Comparison of ENCODE assay signal across 8 cellular contexts in genomic region chr6:30691208-30691872, GRCh38. TPM values are rescaled to one million over a fixed set of nuclear protein-coding genes. Genes with fewer than 3 reads are reported as not detected.
A peak's percentile ranks its signal among the peaks of the same experiment; 100 is the strongest.
DNase-seq lines count a peak whose midpoint lies in the region; TF ChIP-seq lines count a peak whose summit lies in the region.

No MANE protein-coding gene starts in this region.

- no peaks in the 10 kb centered on the region for H3K27me3 Mint-ChIP-seq in activated naive CD4-positive, alpha-beta T cell treated with anti-CD3 and anti-CD28 coated beads for 36 hours (ENCODE audit: low read depth)
- no peaks in the 10 kb centered on the region for H3K27me3 Mint-ChIP-seq in activated naive CD8-positive, alpha-beta T cell
- H3K27me3 Mint-ChIP-seq in type B pancreatic cell = no peaks in the 10 kb centered on the region

- H3K36me3 Mint-ChIP-seq in activated naive CD4-positive, alpha-beta T cell treated with anti-CD3 and anti-CD28 coated beads for 36 hours (ENCODE audit: low read depth) = peaks cover 9% of the 10 kb centered on the region
- H3K36me3 Mint-ChIP-seq in activated naive CD8-positive, alpha-beta T cell = no peaks in the 10 kb centered on the region
- H3K36me3 Mint-ChIP-seq in type B pancreatic cell = peaks cover 4% of the 10 kb centered on the region

- peak overlapping the region; percentile 84 for H3K27ac ChIP-seq in layer of hippocampus (ENCODE audit: low read depth, low read length)

- CTCF ChIA-PET in activated naive CD4-positive, alpha-beta T cell treated with anti-CD3 and anti-CD28 coated beads for 36 hours (lab: Charles Lee) = interaction anchor here (0.6 to 2.1 kb wide), 5 partner anchors 11 to 37 kb away, joined by 3 to 12 read pairs (median 6); no protein-coding TSS in a partner anchor

- TF ChIP-seq CTCF in type B pancreatic cell (conservative IDR thresholded peaks at IDR 0.05) = no peak
- no peak for TF ChIP-seq CTCF in GM10266 (IDR thresholded peaks at IDR 0.05; ENCODE audit: control insufficient read depth, insufficient read depth, low read depth, missing control alignments)

- H3K27ac Mint-ChIP-seq in activated naive CD4-positive, alpha-beta T cell treated with anti-CD3 and anti-CD28 coated beads for 36 hours = peak overlapping the region; percentile 76
- H3K27ac Mint-ChIP-seq in activated naive CD8-positive, alpha-beta T cell = peak overlapping the region; percentile 83
- H3K27ac Mint-ChIP-seq in type B pancreatic cell = peak overlapping the region; percentile 80

- intact Hi-C loops in activated naive CD4-positive, alpha-beta T cell treated with anti-CD3 and anti-CD28 coated beads for 36 hours (cut with micrococcal nuclease) = no loop called here

- peaks cover 35% of the 10 kb centered on the region for H3K4me1 Mint-ChIP-seq in activated naive CD4-positive, alpha-beta T cell treated with anti-CD3 and anti-CD28 coated beads for 36 hours (ENCODE audit: low read depth)
- peaks cover 42% of the 10 kb centered on the region for H3K4me1 Mint-ChIP-seq in activated naive CD8-positive, alpha-beta T cell (ENCODE audit: low read depth)
- H3K4me1 Mint-ChIP-seq in type B pancreatic cell (ENCODE audit: unreplicated experiment) = peaks cover 34% of the 10 kb centered on the region

- DNase-seq in activated naive CD4-positive, alpha-beta T cell treated with anti-CD3 and anti-CD28 coated beads for 36 hours = no peak
- DNase-seq in activated naive CD4-positive, alpha-beta T cell treated with Interleukin-2 at 50 U/mL for 16 hours = no peak
- DNase-seq in type B pancreatic cell (ENCODE audit: extremely low spot score, unreplicated experiment) = no peak
- DNase-seq in NCI-H345 (lab: John Stamatoyannopoulos, UW) = no peak
- DNase-seq in GM10266 (ENCODE audit: extremely low spot score) = no peak
- no peak for DNase-seq in GM19240 (ENCODE audit: insufficient read length, low spot score)

- H3K27me3 ChIP-seq in layer of hippocampus (ENCODE audit: control insufficient read depth, insufficient read depth, low read length) = no peaks in the 10 kb centered on the region

- H3K9me3 Mint-ChIP-seq in activated naive CD4-positive, alpha-beta T cell treated with anti-CD3 and anti-CD28 coated beads for 36 hours = no peaks in the 10 kb centered on the region
- H3K9me3 Mint-ChIP-seq in activated naive CD8-positive, alpha-beta T cell (ENCODE audit: low read depth) = no peaks in the 10 kb centered on the region
- no peaks in the 10 kb centered on the region for H3K9me3 Mint-ChIP-seq in type B pancreatic cell

- peak overlapping the region; percentile 99 for H3K4me3 Mint-ChIP-seq in activated naive CD4-positive, alpha-beta T cell treated with anti-CD3 and anti-CD28 coated beads for 36 hours
- peak overlapping the region; percentile 91 for H3K4me3 Mint-ChIP-seq in activated naive CD8-positive, alpha-beta T cell
- H3K4me3 Mint-ChIP-seq in type B pancreatic cell = peak overlapping the region; percentile 92

RNA-seq across cellular contexts. Expression of gene NRM, which starts 0.6 kb away (rescaled TPM):
- 10 to 100 TPM; 31.0 to 32.0 TPM for total RNA-seq in activated naive CD4-positive, alpha-beta T cell treated with anti-CD3 and anti-CD28 coated beads for 36 hours
- total RNA-seq in type B pancreatic cell (ENCODE audit: low replicate concordance) = 21.8 and 48.9 TPM in 2 replicates

RNA-seq across cellular contexts. Expression of gene PPP1R18, which starts 4.9 kb away (rescaled TPM):
- total RNA-seq in activated naive CD4-positive, alpha-beta T cell treated with anti-CD3 and anti-CD28 coated beads for 36 hours = 100 to 1,000 TPM; 112 to 115 TPM
- total RNA-seq in type B pancreatic cell (ENCODE audit: low replicate concordance) = 16.8 and 33.1 TPM in 2 replicates

RNA-seq across cellular contexts. Expression of gene DHX16, which starts 18.5 kb away (rescaled TPM):
- 10 to 100 TPM; 25.7 to 27.7 TPM for total RNA-seq in activated naive CD4-positive, alpha-beta T cell treated with anti-CD3 and anti-CD28 coated beads for 36 hours
- 29.0 and 29.6 TPM in 2 replicates for total RNA-seq in type B pancreatic cell (ENCODE audit: low replicate concordance)

RNA-seq across cellular contexts. Expression of gene MDC1, which starts 25.7 kb away (rescaled TPM):
- total RNA-seq in activated naive CD4-positive, alpha-beta T cell treated with anti-CD3 and anti-CD28 coated beads for 36 hours = 10 to 100 TPM; 84.1 to 84.8 TPM
- total RNA-seq in type B pancreatic cell (ENCODE audit: low replicate concordance) = 30.1 and 71.3 TPM in 2 replicates

RNA-seq across cellular contexts. Expression of gene TUBB, which starts 28.8 kb away (rescaled TPM):
- 1,000 to 10,000 TPM; 1,781 to 1,838 TPM for total RNA-seq in activated naive CD4-positive, alpha-beta T cell treated with anti-CD3 and anti-CD28 coated beads for 36 hours
- 560 and 1,225 TPM in 2 replicates for total RNA-seq in type B pancreatic cell (ENCODE audit: low replicate concordance)
